ENCODE assay signal across 8 cellular contexts in genomic region chrX:47650164-47651042, GRCh38. TPM values are rescaled to one million over a fixed set of nuclear protein-coding genes. Genes with fewer than 3 reads are reported as not detected.
DNase-seq lines count a peak whose midpoint lies in the region; ATAC-seq and TF ChIP-seq lines count a peak whose summit lies in the region.

Gene ELK1, minus strand, starts transcription at chrX:47650563. Its CDS starts 9,122 bp downstream, at chrX:47641441.

- no peaks in the 10 kb centered on the region for H3F3A ChIP-seq in smooth muscle cell (ENCODE audit: low read depth)

- H3K27ac Mint-ChIP-seq in WTC11, result peak within 1 kb of the TSS; percentile 97

- peaks cover 17% of the 10 kb centered on the region for H3K36me3 Mint-ChIP-seq in WTC11

- H3K27ac ChIP-seq in smooth muscle cell (ENCODE audit: low read depth), result peak within 1 kb of the TSS; percentile 77

- H4K20me1 ChIP-seq in smooth muscle cell (ENCODE audit: low read depth), result peaks cover under 1% of the 10 kb centered on the region

- H3K4me3 Mint-ChIP-seq in WTC11, result peak within 1 kb of the TSS; percentile 85

- H2AFZ ChIP-seq in smooth muscle cell (ENCODE audit: low read depth), result no peak within 1 kb of the TSS

- peaks cover 12% of the 10 kb centered on the region for H3K79me2 ChIP-seq in smooth muscle cell (ENCODE audit: low read depth)

- H3K4me1 ChIP-seq in smooth muscle cell (ENCODE audit: low read depth), result no peaks in the 10 kb centered on the region

- no peaks in the 10 kb centered on the region for H3K27me3 Mint-ChIP-seq in WTC11 (ENCODE audit: low read depth)

- H3K4me2 ChIP-seq in smooth muscle cell, result peak within 1 kb of the TSS; percentile 83

- H3K4me1 Mint-ChIP-seq in WTC11, result peaks cover 21% of the 10 kb centered on the region

- TF ChIP-seq CTCF in WTC11 (IDR thresholded peaks at IDR 0.05) (no peak), cardiac fibroblast (IDR thresholded peaks at IDR 0.05; ENCODE audit: low read depth, low read length) (no peak), smooth muscle cell (IDR thresholded peaks at IDR 0.05; ENCODE audit: borderline replicate concordance, insufficient read depth, poor library complexity, severe bottlenecking) (no peak)

- ATAC-seq in GM18873 (IDR thresholded peaks at IDR 0.05; ENCODE audit: low FRiP score, unreplicated experiment) (peak; percentile 80), HG03139 (IDR thresholded peaks at IDR 0.05; ENCODE audit: unreplicated experiment) (peak; percentile 82), WTC11 (peak; percentile 98)

- H3K4me3 ChIP-seq in cardiac fibroblast (replicated peaks in 1 of 2; ENCODE audit: low read depth in 2 of 2, low read length in 2 of 2) (peak within 1 kb of the TSS; percentile 72 to 73), smooth muscle cell (peak within 1 kb of the TSS; percentile 58)

- H3K9ac ChIP-seq in smooth muscle cell (ENCODE audit: low read depth), result peak within 1 kb of the TSS; percentile 84

- DNase-seq in ACHN (peak; percentile 93), NCI-H2227 (lab: John Stamatoyannopoulos, UW; ENCODE audit: unreplicated experiment) (peak; percentile 99), WTC11 (ENCODE audit: low spot score) (peak; percentile 92), cardiac fibroblast (ENCODE audit: low read depth in 2 of 2) (peak; percentile 98 to 99), iPS-NIHi7 (ENCODE audit: extremely low spot score) (peak; percentile 86), smooth muscle cell (lab: John Stamatoyannopoulos, UW; ENCODE audit: unreplicated experiment) (peak; percentile 72)

- H3K36me3 ChIP-seq in smooth muscle cell (ENCODE audit: low read depth), result no peaks in the 10 kb centered on the region

- POLR2A ChIA-PET in WTC11 (lab: Charles Lee), result interaction anchor here (0.6 to 0.7 kb wide), 3 partner anchors 26 to 1352 kb away, joined by 4 read pairs; partner anchors contain the start of gene RBM10

- no peaks in the 10 kb centered on the region for H3K27me3 ChIP-seq in smooth muscle cell (ENCODE audit: low read depth)

- H3K9me3 Mint-ChIP-seq in WTC11, result no peaks in the 10 kb centered on the region

- in situ Hi-C loops in ACHN (cut with HindIII; ENCODE audit: low pct_ligation_motif_present, low pct_unique_long_range_greater_than_20kb, low sequenced_read_pairs), result no loop called here

- 55% methylated on average over 47 of the region's 65 CpGs for WGBS in smooth muscle cell (ENCODE audit: low lambda C conversion rate)

- H3K9me3 ChIP-seq in smooth muscle cell (replicated peaks; ENCODE audit: low read depth), result no peaks in the 10 kb centered on the region

- CTCF ChIA-PET in WTC11 (lab: Charles Lee), result interaction anchor here (0.7 to 1.1 kb wide), 4 partner anchors 82 to 376 kb away, joined by 3 to 6 read pairs (median 4); no protein-coding TSS in a partner anchor

TF ChIP-seq in WTC11, 78 proteins besides CTCF, POLR2A, EP300 and RAD21:
- peak; percentile 56; the same call in 1 of the 2 replicates for TF ChIP-seq MAX (CRISPR knock-in tag; IDR thresholded peaks at IDR 0.05)
- TF ChIP-seq SP1 (CRISPR knock-in tag; conservative IDR thresholded peaks at IDR 0.05), result peak; percentile 49
- 0 out of 2 replicates have a peak, but pooled peaks have one; percentile 8 for TF ChIP-seq FOXP1 (CRISPR knock-in tag; IDR thresholded peaks at IDR 0.05; ENCODE audit: borderline replicate concordance)
- no peak for TF ChIP-seq ZBTB43 (CRISPR knock-in tag; IDR thresholded peaks at IDR 0.05)
- TF ChIP-seq USF1 (CRISPR knock-in tag; IDR thresholded peaks at IDR 0.05), result peak; percentile 83
- TF ChIP-seq E2F4 (CRISPR knock-in tag; IDR thresholded peaks at IDR 0.05; ENCODE audit: borderline replicate concordance, low read depth), result no peak
- peak; percentile 87 for TF ChIP-seq USF2 (CRISPR knock-in tag; IDR thresholded peaks at IDR 0.05)
- peak; percentile 75 for TF ChIP-seq NFYB (CRISPR knock-in tag; conservative IDR thresholded peaks at IDR 0.05; ENCODE audit: low read depth)

RNA-seq across cellular contexts. Expression of gene ELK1, which starts in this region (rescaled TPM):
- total RNA-seq in WTC11 (2021) (35.2 to 35.8 TPM (median 35.3 TPM) in 3 replicates), smooth muscle cell (20.9 and 21.1 TPM in 2 replicates)
- 29.3 and 33.2 TPM in 2 replicates for polyA plus RNA-seq in smooth muscle cell

Comparison
In these comparisons a context has a peak if more than half of its experiments do, and no peak if none do; other contexts are left out.
1. Peak in every context shown above with its lines: DNase-seq, ATAC-seq, H3K4me3 ChIP-seq and H3K27ac ChIP-seq.